12 cellular contexts compared by ENCODE assay signal in genomic region chr22:24256136-24256535, GRCh38. TPM values are rescaled to one million over a fixed set of nuclear protein-coding genes. Genes with fewer than 3 reads are reported as not detected.
DNase-seq lines count a peak whose midpoint lies in the region; ATAC-seq and TF ChIP-seq lines count a peak whose summit lies in the region.
"Not testable (repeated sequence)": the region's sequence is repeated elsewhere in the genome, so short reads cannot be mapped to it uniquely, and the experiment has no call there.
"Had no signal": no experiment of that assay in that cellular context is flagged by ENCODE, and none has a peak within 500 bp of the region (broad histone marks: within the 10 kb centered on the region; RNA-seq: fewer than 3 reads in every experiment).

No MANE protein-coding gene starts in this region.

- DNase-seq in right atrium auricular region (ENCODE audit: low spot score): peak; percentile 9
- DNase-seq in left lobe of liver (ENCODE audit: low spot score): peak; percentile 30
- peak; percentile 26 for DNase-seq in lower lobe of right lung
- DNase-seq in osteocyte (ENCODE audit: extremely low spot score, unreplicated experiment): peak; percentile 67
- DNase-seq in upper lobe of right lung: peak; percentile 11

- H3K27me3 Mint-ChIP-seq in osteocyte (ENCODE audit: unreplicated experiment): not testable (repeated sequence)

- not testable (repeated sequence) for TF ChIP-seq CTCF in right atrium auricular region (IDR thresholded peaks at IDR 0.05); lower lobe of right lung (IDR thresholded peaks at IDR 0.05); osteocyte (IDR thresholded peaks at IDR 0.05); upper lobe of right lung (IDR thresholded peaks at IDR 0.05)

- H3K4me3 ChIP-seq in right atrium auricular region, lower lobe of right lung, upper lobe of right lung: not testable (repeated sequence)

- not testable (repeated sequence) for H3K4me1 Mint-ChIP-seq in osteocyte (ENCODE audit: unreplicated experiment)

- not testable (repeated sequence) for H3K36me3 Mint-ChIP-seq in osteocyte (ENCODE audit: unreplicated experiment)

- H3K27ac ChIP-seq in right atrium auricular region, lower lobe of right lung, upper lobe of right lung: not testable (repeated sequence)

- not testable (repeated sequence) for H3K4me3 Mint-ChIP-seq in osteocyte (ENCODE audit: unreplicated experiment)

- not testable (repeated sequence) for H3K9me3 ChIP-seq in right atrium auricular region, lower lobe of right lung, upper lobe of right lung

- not testable (repeated sequence) for H3K36me3 ChIP-seq in right atrium auricular region, lower lobe of right lung, upper lobe of right lung

- ATAC-seq in left lobe of liver, lower lobe of right lung, upper lobe of right lung: not testable (repeated sequence)

- intact Hi-C loops in lower lobe of right lung (cut with DNase I); upper lobe of right lung (cut with DNase I): not testable (repeated sequence)

- H3K4me1 ChIP-seq in right atrium auricular region, lower lobe of right lung, upper lobe of right lung: not testable (repeated sequence)

- not testable (repeated sequence) for H3K27me3 ChIP-seq in right atrium auricular region; lower lobe of right lung (ENCODE audit: low read depth); upper lobe of right lung

- H3K9me3 Mint-ChIP-seq in osteocyte (ENCODE audit: unreplicated experiment): not testable (repeated sequence)

- H3K27ac Mint-ChIP-seq in osteocyte (ENCODE audit: unreplicated experiment): not testable (repeated sequence)

RNA-seq across cellular contexts. Expression of gene GGT5, which starts 11.3 kb away (rescaled TPM):
- total RNA-seq in right atrium auricular region: 10 to 100 TPM; 36.2 to 58.7 TPM
- total RNA-seq in left lobe of liver: 11.5 TPM
- 29.4 TPM for total RNA-seq in lower lobe of right lung
- 136 and 150 TPM in 2 replicates for total RNA-seq in osteocyte
- 66.5 TPM for total RNA-seq in upper lobe of right lung
- total RNA-seq: A673; CD4-positive, alpha-beta memory T cell; CD4-positive, CD25-positive, alpha-beta regulatory T cell; CD8-positive, alpha-beta memory T cell; Daoy; G401; GM12878 had no signal

RNA-seq across cellular contexts. Expression of gene SPECC1L, which starts 14.5 kb away (rescaled TPM):
- total RNA-seq in right atrium auricular region (10 to 100 TPM; 33.6 to 39.1 TPM), left lobe of liver (25.2 TPM), lower lobe of right lung (69.9 TPM), osteocyte (79.5 and 93.5 TPM in 2 replicates), upper lobe of right lung (87.1 TPM)

Comparison
In these comparisons a context has a peak if more than half of its experiments do, and no peak if none do; other contexts are left out.
1. DNase-seq: peak in every context shown above with its lines; median percentile 67 in osteocyte; 30 in left lobe of liver; 26 in lower lobe of right lung; 11 in upper lobe of right lung; 9 in right atrium auricular region.